ENCODE assay signal across 17 cellular contexts in genomic region chr18:43582120-43582519, GRCh38.
DNase-seq lines count a peak whose midpoint lies in the region; ATAC-seq, FAIRE-seq and TF ChIP-seq lines count a peak whose summit lies in the region.
"Had no signal": no experiment of that assay in that cellular context is flagged by ENCODE, and none has a peak within 500 bp of the region (broad histone marks: within the 10 kb centered on the region; RNA-seq: fewer than 3 reads in every experiment).

No MANE protein-coding gene starts in this region.

- H3K27ac ChIP-seq in liver (ENCODE audit: low read depth in 1 of 2, low read length in 2 of 2) (no peak overlapping the region), HepG2 (ENCODE audit: extremely low read length, insufficient read depth, low read length) (no peak overlapping the region)
- H3K27ac ChIP-seq in CD8-positive, alpha-beta T cell (ENCODE audit: low read depth, low read length): no peak overlapping the region
- H3K27ac ChIP-seq: BLaER1 treated with 17β-estradiol and CSF1 and Interleukin-3, amounts not matched to agents 10 nM and 100 nM; GM23248 had no signal

- no peak overlapping the region for H3K27ac Mint-ChIP-seq in CD8-positive, alpha-beta T cell
- H3K27ac Mint-ChIP-seq: CD4-positive, CD25-positive, alpha-beta regulatory T cell had no signal

- H3K4me3 Mint-ChIP-seq in CD8-positive, alpha-beta T cell: no peak overlapping the region
- H3K4me3 Mint-ChIP-seq: CD4-positive, CD25-positive, alpha-beta regulatory T cell had no signal

- H3K4me2 ChIP-seq in HepG2 (ENCODE audit: low read depth, low read length): no peak overlapping the region
- H3K4me2 ChIP-seq: BLaER1 treated with 17β-estradiol and CSF1 and Interleukin-3, amounts not matched to agents 10 nM and 100 nM had no signal

- H3K27me3 Mint-ChIP-seq in CD8-positive, alpha-beta T cell (ENCODE audit: low read depth): no peaks in the 10 kb centered on the region
- H3K27me3 Mint-ChIP-seq: CD4-positive, CD25-positive, alpha-beta regulatory T cell had no signal

- no peaks in the 10 kb centered on the region for H3K36me3 Mint-ChIP-seq in CD8-positive, alpha-beta T cell
- H3K36me3 Mint-ChIP-seq: CD4-positive, CD25-positive, alpha-beta regulatory T cell had no signal

- FAIRE-seq in HepG2 (lab: Jason Lieb, UNC): no peak
- FAIRE-seq: GM12878, H54 had no signal

- no TSS peak for BruUV-seq in HepG2 (replicated peaks; lab: Mats Ljungman, UMichigan)

- in situ Hi-C loops in HepG2 (cut with HindIII; ENCODE audit: extremely low pct_ligation_motif_present, low pct_unique_long_range_greater_than_20kb): loop anchor here (25.0 kb wide), 1 partner anchor 1295 kb away; no protein-coding TSS in a partner anchor

- no peaks in the 10 kb centered on the region for H3K79me2 ChIP-seq in HepG2 (ENCODE audit: insufficient read depth, low read length)

- no peaks in the 10 kb centered on the region for H3K9me3 Mint-ChIP-seq in CD8-positive, alpha-beta T cell

- H3K4me1 ChIP-seq in liver (ENCODE audit: control insufficient read depth in 4 of 4, insufficient read depth in 4 of 4, low read length in 3 of 4) (peaks cover 0 to 6% (median 0%) of the 10 kb centered on the region in 4 donors), HepG2 (ENCODE audit: insufficient read depth, low read length) (no peaks in the 10 kb centered on the region)
- H3K4me1 ChIP-seq in CD8-positive, alpha-beta T cell (ENCODE audit: insufficient read depth, low read length): no peaks in the 10 kb centered on the region
- H3K4me1 ChIP-seq: BLaER1 treated with 17β-estradiol and CSF1 and Interleukin-3, amounts not matched to agents 10 nM and 100 nM had no signal

- CTCF ChIA-PET in HepG2 (lab: Yijun Ruan, JAX; ENCODE audit: low intra/inter-chr PET ratio, low total read pairs): no interaction called here
- CTCF ChIA-PET in CD8-positive, alpha-beta T cell (lab: Charles Lee): interaction anchor here (1.0 kb wide), 1 partner anchor 12 kb away, joined by 4 read pairs; no protein-coding TSS in a partner anchor

- no peak for TF ChIP-seq POLR2A in HepG2 (IDR thresholded peaks at IDR 0.05; ENCODE audit: insufficient read depth in 1 of 2, low read depth in 2 of 2, low read length in 2 of 2)

- no peaks in the 10 kb centered on the region for H4K20me1 ChIP-seq in HepG2 (ENCODE audit: insufficient read depth, low read length)
- H4K20me1 ChIP-seq: BLaER1 treated with 17β-estradiol and CSF1 and Interleukin-3, amounts not matched to agents 10 nM and 100 nM had no signal

- POLR2A ChIA-PET in HepG2 (lab: Yijun Ruan, JAX): no interaction called here
- POLR2A ChIA-PET in CD8-positive, alpha-beta T cell (lab: Charles Lee): no interaction called here

- TF ChIP-seq CTCF in liver (IDR thresholded peaks at IDR 0.05; ENCODE audit: low read depth, low read length, missing input control) (no peak), HepG2 (CRISPR knock-in tag; IDR thresholded peaks at IDR 0.05) (no peak)
- no peak for TF ChIP-seq CTCF in CD8-positive, alpha-beta T cell (IDR thresholded peaks at IDR 0.05)

- H3K9me3 ChIP-seq in liver (ENCODE audit: control insufficient read depth in 4 of 4, low read length in 3 of 4): no peaks in the 10 kb centered on the region
- H3K9me3 ChIP-seq in HepG2 (ENCODE audit: low read length): no peaks in the 10 kb centered on the region
- no peaks in the 10 kb centered on the region for H3K9me3 ChIP-seq in CD8-positive, alpha-beta T cell (ENCODE audit: low read length)
- H3K9me3 ChIP-seq: BLaER1 treated with 17β-estradiol and CSF1 and Interleukin-3, amounts not matched to agents 10 nM and 100 nM had no signal

- H2AFZ ChIP-seq in HepG2 (ENCODE audit: low read length): no peak overlapping the region
- H2AFZ ChIP-seq: GM23248 had no signal

- ATAC-seq in HepG2 (no peak), left lobe of liver (peak; percentile 83), GM18498 (IDR thresholded peaks at IDR 0.05; ENCODE audit: unreplicated experiment) (no peak), HG02642 (IDR thresholded peaks at IDR 0.05; ENCODE audit: poor library complexity, unreplicated experiment) (no peak)
- no peak for ATAC-seq in CD8-positive, alpha-beta T cell
- ATAC-seq: GM12878, HCT116 had no signal

- H3K9ac ChIP-seq in liver (ENCODE audit: low read depth in 1 of 2, low read length in 2 of 2): no peak overlapping the region
- no peak overlapping the region for H3K9ac ChIP-seq in HepG2 (ENCODE audit: insufficient read depth, low read depth, low read length)
- H3K9ac ChIP-seq: BLaER1 treated with 17β-estradiol and CSF1 and Interleukin-3, amounts not matched to agents 10 nM and 100 nM; GM23248 had no signal

- H3K27me3 ChIP-seq in liver (ENCODE audit: control insufficient read depth in 4 of 4, insufficient read depth in 4 of 4, low read length in 3 of 4): no peaks in the 10 kb centered on the region
- no peaks in the 10 kb centered on the region for H3K27me3 ChIP-seq in HepG2 (ENCODE audit: control insufficient read depth in 1 of 2, insufficient read depth in 2 of 2, low read length in 2 of 2)
- no peaks in the 10 kb centered on the region for H3K27me3 ChIP-seq in CD8-positive, alpha-beta T cell (ENCODE audit: insufficient read depth, low read length)
- H3K27me3 ChIP-seq: BLaER1 treated with 17β-estradiol and CSF1 and Interleukin-3, amounts not matched to agents 10 nM and 100 nM had no signal

- no peak for TF ChIP-seq RAD21 in liver (IDR thresholded peaks at IDR 0.05)
- no peak for TF ChIP-seq RAD21 in HepG2 (CRISPR knock-in tag; IDR thresholded peaks at IDR 0.05)

- intact Hi-C loops in HepG2 (cut with micrococcal nuclease; ENCODE audit: unreplicated experiment): loop anchor here (10.0 kb wide), 1 partner anchor 1467 kb away; no protein-coding TSS in a partner anchor
- intact Hi-C loops in CD8-positive, alpha-beta T cell (cut with DNase I, micrococcal nuclease): no loop called here

- H3K4me3 ChIP-seq in liver (ENCODE audit: low read depth in 1 of 3, low read length in 3 of 3) (no peak overlapping the region), HepG2 (replicated peaks in 1 of 3; ENCODE audit: insufficient read depth in 1 of 3, low read depth in 2 of 3, low read length in 3 of 3) (no peak overlapping the region)
- no peak overlapping the region for H3K4me3 ChIP-seq in CD8-positive, alpha-beta T cell (ENCODE audit: low read depth, low read length)
- H3K4me3 ChIP-seq: BLaER1 treated with 17β-estradiol and CSF1 and Interleukin-3, amounts not matched to agents 10 nM and 100 nM; GM12878; GM23248 had no signal

- 29% methylated on average over 1 of the region's 1 CpG for WGBS in liver
- WGBS in HepG2 (ENCODE audit: low lambda C conversion rate): 0% methylated on average over 1 of the region's 1 CpG

- no peak for TF ChIP-seq EP300 in HepG2 (IDR thresholded peaks at IDR 0.05; ENCODE audit: low read depth in 2 of 2, low read length in 2 of 2)
- TF ChIP-seq EP300 in HepG2 (CRISPR knock-in tag; IDR thresholded peaks at IDR 0.05; ENCODE audit: borderline replicate concordance): no peak

- no peak for DNase-seq in HepG2 (ENCODE audit: low spot score)
- peak; percentile 46 for DNase-seq in RPMI8226
- no peak for DNase-seq in left lobe of liver (ENCODE audit: low spot score)
- DNase-seq in CD8-positive, alpha-beta T cell: no peak
- DNase-seq: ACHN; Calu3; CD4-positive, CD25-positive, alpha-beta regulatory T cell; DMS 273 treated with DMSO at 0.1 percent for 48 hours; DMS79; GM23248 had no signal

- no peaks in the 10 kb centered on the region for H3K4me1 Mint-ChIP-seq in CD8-positive, alpha-beta T cell (ENCODE audit: low read depth)
- H3K4me1 Mint-ChIP-seq: CD4-positive, CD25-positive, alpha-beta regulatory T cell had no signal

- H3K36me3 ChIP-seq in liver (ENCODE audit: control insufficient read depth in 4 of 4, insufficient read depth in 3 of 4, low read depth in 1 of 4, low read length in 3 of 4) (no peaks in the 10 kb centered on the region), HepG2 (replicated peaks in 1 of 2; ENCODE audit: control insufficient read depth in 1 of 2, insufficient read depth in 2 of 2, low read length in 2 of 2) (no peaks in the 10 kb centered on the region)
- H3K36me3 ChIP-seq in CD8-positive, alpha-beta T cell (ENCODE audit: insufficient read depth, low read length): no peaks in the 10 kb centered on the region
- H3K36me3 ChIP-seq: BLaER1 treated with 17β-estradiol and CSF1 and Interleukin-3, amounts not matched to agents 10 nM and 100 nM had no signal

TF ChIP-seq in liver, 16 proteins besides CTCF, POLR2A, EP300 and RAD21:
- TF ChIP-seq NR2F2 (IDR thresholded peaks at IDR 0.05): peak; percentile 41
- TF ChIP-seq JUND (IDR thresholded peaks at IDR 0.05): no peak
- TF ChIP-seq RXRA (IDR thresholded peaks at IDR 0.05): peak in 1 of 2 donors; percentile 15

TF ChIP-seq in HepG2, 621 proteins besides CTCF, POLR2A, EP300 and RAD21:
- TF ChIP-seq, protein P1, sequence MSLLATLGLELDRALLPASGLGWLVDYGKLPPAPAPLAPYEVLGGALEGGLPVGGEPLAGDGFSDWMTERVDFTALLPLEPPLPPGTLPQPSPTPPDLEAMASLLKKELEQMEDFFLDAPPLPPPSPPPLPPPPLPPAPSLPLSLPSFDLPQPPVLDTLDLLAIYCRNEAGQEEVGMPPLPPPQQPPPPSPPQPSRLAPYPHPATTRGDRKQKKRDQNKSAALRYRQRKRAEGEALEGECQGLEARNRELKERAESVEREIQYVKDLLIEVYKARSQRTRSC (CRISPR knock-in tag; IDR thresholded peaks at IDR 0.05; ENCODE audit: low read depth): no peak
- TF ChIP-seq ZNF850 (CRISPR knock-in tag; conservative IDR thresholded peaks at IDR 0.05) (no peak), MED13 (CRISPR knock-in tag; IDR thresholded peaks at IDR 0.05) (no peak)
- TF ChIP-seq, protein P2, sequence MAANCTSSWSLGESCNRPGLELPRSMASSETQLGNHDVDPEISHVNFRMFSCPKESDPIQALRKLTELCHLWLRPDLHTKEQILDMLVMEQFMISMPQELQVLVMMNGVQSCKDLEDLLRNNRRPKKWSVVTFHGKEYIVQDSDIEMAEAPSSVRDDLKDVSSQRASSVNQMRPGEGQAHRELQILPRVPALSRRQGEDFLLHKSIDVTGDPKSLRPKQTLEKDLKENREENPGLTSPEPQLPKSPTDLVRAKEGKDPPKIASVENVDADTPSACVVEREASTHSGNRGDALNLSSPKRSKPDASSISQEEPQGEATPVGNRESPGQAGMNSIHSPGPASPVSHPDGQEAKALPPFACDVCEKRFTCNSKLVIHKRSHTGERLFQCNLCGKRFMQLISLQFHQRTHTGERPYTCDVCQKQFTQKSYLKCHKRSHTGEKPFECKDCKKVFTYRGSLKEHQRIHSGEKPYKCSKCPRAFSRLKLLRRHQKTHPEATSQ (CRISPR knock-in tag; IDR thresholded peaks at IDR 0.05; ENCODE audit: borderline replicate concordance): no peak
